Comparison of ENCODE assay signal across 12 cellular contexts in the genomic region with DNA sequence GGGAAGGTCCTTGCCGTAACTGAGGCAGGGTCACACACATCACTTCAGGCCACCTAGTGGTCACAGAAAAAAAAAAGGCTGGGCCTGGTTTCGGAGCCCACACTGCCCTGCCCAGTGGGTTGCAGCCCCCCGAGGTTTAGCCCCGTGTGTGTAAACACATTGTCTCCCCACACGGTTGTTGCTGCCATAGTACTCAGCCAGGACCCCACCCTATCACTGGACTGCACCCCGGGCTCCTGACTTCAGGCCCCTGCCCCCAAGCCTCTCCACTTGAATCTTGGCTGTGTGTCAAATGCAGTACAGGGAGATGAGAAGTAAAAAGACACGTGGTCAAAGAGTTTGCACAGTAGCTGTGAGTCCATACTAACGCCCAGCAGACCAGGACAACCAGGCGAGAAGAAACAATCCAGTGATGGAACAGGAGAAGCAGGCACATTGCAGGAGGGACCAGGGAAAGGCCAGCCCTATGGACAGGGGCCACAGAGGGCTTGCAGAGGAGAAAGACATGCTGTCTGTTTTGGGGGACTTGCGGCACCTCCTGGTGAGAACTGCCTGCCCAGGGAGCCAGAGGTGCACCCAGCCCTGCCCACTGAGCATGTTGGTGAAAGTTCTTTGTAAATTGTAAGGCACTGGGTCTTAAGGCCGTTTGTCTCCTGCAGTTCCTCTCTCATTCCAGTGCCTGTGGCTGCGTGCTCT.
A peak's percentile ranks its signal among the peaks of the same experiment; 100 is the strongest.
DNase-seq lines count a peak whose midpoint lies in the region; ATAC-seq, FAIRE-seq and TF ChIP-seq lines count a peak whose summit lies in the region.
"Had no signal": no experiment of that assay in that cellular context is flagged by ENCODE, and none has a peak within 500 bp of the region (broad histone marks: within the 10 kb centered on the region; RNA-seq: fewer than 3 reads in every experiment).

No MANE protein-coding gene starts in this region.

- no peak for TF ChIP-seq EP300 in GM12878 (IDR thresholded peaks at IDR 0.05; ENCODE audit: borderline replicate concordance in 1 of 2, control insufficient read depth in 1 of 2, low read depth in 2 of 2, low read length in 2 of 2)
- TF ChIP-seq EP300 in HepG2 (IDR thresholded peaks at IDR 0.05; ENCODE audit: low read depth in 2 of 2, low read length in 2 of 2): no peak
- TF ChIP-seq EP300 in HepG2 (CRISPR knock-in tag; IDR thresholded peaks at IDR 0.05; ENCODE audit: borderline replicate concordance): no peak

- H3K36me3 Mint-ChIP-seq in activated naive CD8-positive, alpha-beta T cell treated with anti-CD3 and anti-CD28 coated beads, Interleukin-2, amount 50 U/mL, for 24 hours (ENCODE audit: low read depth): no peaks in the 10 kb centered on the region
- H3K36me3 Mint-ChIP-seq: stimulated activated effector memory CD8-positive, alpha-beta T cell treated with anti-CD3 and anti-CD28 coated beads, Interleukin-12 subunit alpha, Interleukin-12 subunit beta, amount 100 ng/mL, for 72 hours had no signal

- H3K36me3 ChIP-seq in GM12878 (ENCODE audit: control insufficient read depth in 2 of 2, insufficient read depth in 2 of 2, low read length in 1 of 2) (no peaks in the 10 kb centered on the region), HepG2 (replicated peaks in 1 of 2; ENCODE audit: control insufficient read depth in 1 of 2, insufficient read depth in 2 of 2, low read length in 2 of 2) (no peaks in the 10 kb centered on the region), Karpas-422 (ENCODE audit: insufficient read depth, low read length) (no peaks in the 10 kb centered on the region)

- CTCF ChIA-PET in GM12878 (lab: Yijun Ruan, JAX) (interaction anchor here (1.1 to 6.2 kb wide), 3 partner anchors 13 to 209 kb away, joined by 3 to 100 read pairs (median 3); a partner anchor contains a TSS), HepG2 (lab: Yijun Ruan, JAX; ENCODE audit: low intra/inter-chr PET ratio, low total read pairs) (no interaction called here)

- WGBS in GM12878 (ENCODE audit: insufficient coverage, insufficient replicate concordance, low lambda C conversion rate, missing lambda C conversion rate): 21% methylated on average over 12 of the region's 12 CpGs
- 10% methylated on average over 6 of the region's 12 CpGs for WGBS in HepG2 (ENCODE audit: low lambda C conversion rate)

- no peak overlapping the region for H3K4me2 ChIP-seq in GM12878 (ENCODE audit: control insufficient read depth, insufficient read depth)
- peak overlapping the region; percentile 31 for H3K4me2 ChIP-seq in HepG2 (ENCODE audit: low read depth, low read length)
- no peak overlapping the region for H3K4me2 ChIP-seq in Karpas-422 (ENCODE audit: low read depth, low read length, poor library complexity, severe bottlenecking)

- H3K9me3 ChIP-seq in GM12878 (replicated peaks; ENCODE audit: control insufficient read depth, insufficient read depth, low read length) (no peaks in the 10 kb centered on the region), HepG2 (ENCODE audit: low read length) (no peaks in the 10 kb centered on the region), Karpas-422 (ENCODE audit: low read length) (no peaks in the 10 kb centered on the region)

- TF ChIP-seq RAD21 in GM12878 (IDR thresholded peaks at IDR 0.05; ENCODE audit: insufficient read depth, low read depth, low read length): no peak
- TF ChIP-seq RAD21 in HepG2 (CRISPR knock-in tag; IDR thresholded peaks at IDR 0.05): no peak

- no peaks in the 10 kb centered on the region for H3K9me3 Mint-ChIP-seq in activated naive CD8-positive, alpha-beta T cell treated with anti-CD3 and anti-CD28 coated beads, Interleukin-2, amount 50 U/mL, for 24 hours
- H3K9me3 Mint-ChIP-seq: stimulated activated effector memory CD8-positive, alpha-beta T cell treated with anti-CD3 and anti-CD28 coated beads, Interleukin-12 subunit alpha, Interleukin-12 subunit beta, amount 100 ng/mL, for 72 hours had no signal

- no peak overlapping the region for H3K9ac ChIP-seq in GM12878 (ENCODE audit: control insufficient read depth, insufficient read depth, low read length)
- no peak overlapping the region for H3K9ac ChIP-seq in HepG2 (ENCODE audit: insufficient read depth, low read depth, low read length)
- H3K9ac ChIP-seq in Karpas-422 (ENCODE audit: low read length): no peak overlapping the region

- RAD21 ChIA-PET in GM12878 (lab: Charles Lee; ENCODE audit: unreplicated experiment): interaction anchor here (3.8 kb wide), 1 partner anchor 46 kb away, joined by 22 read pairs; no protein-coding TSS in a partner anchor

- POLR2A ChIA-PET in GM12878 (lab: Charles Lee): no interaction called here
- POLR2A ChIA-PET in HepG2 (lab: Yijun Ruan, JAX): no interaction called here

- no peak overlapping the region for H3K4me3 Mint-ChIP-seq in activated naive CD8-positive, alpha-beta T cell treated with anti-CD3 and anti-CD28 coated beads, Interleukin-2, amount 50 U/mL, for 24 hours
- H3K4me3 Mint-ChIP-seq: stimulated activated effector memory CD8-positive, alpha-beta T cell treated with anti-CD3 and anti-CD28 coated beads, Interleukin-12 subunit alpha, Interleukin-12 subunit beta, amount 100 ng/mL, for 72 hours had no signal

- H3K4me1 ChIP-seq in GM12878 (ENCODE audit: control insufficient read depth, insufficient read depth, low read length) (no peaks in the 10 kb centered on the region), HepG2 (ENCODE audit: insufficient read depth, low read length) (peaks cover 9% of the 10 kb centered on the region; the same call in 1 of the 2 replicates), Karpas-422 (ENCODE audit: low read length) (peaks cover 22% of the 10 kb centered on the region)

- H4K20me1 ChIP-seq in GM12878 (ENCODE audit: control insufficient read depth, insufficient read depth) (no peaks in the 10 kb centered on the region), HepG2 (ENCODE audit: insufficient read depth, low read length) (no peaks in the 10 kb centered on the region), Karpas-422 (ENCODE audit: insufficient read depth, low read depth, low read length) (no peaks in the 10 kb centered on the region)

- H3K4me3 ChIP-seq in AG10803 (ENCODE audit: low read length) (no peak overlapping the region), HFF-Myc (replicated peaks; ENCODE audit: low read depth, low read length) (no peak overlapping the region), GM12878 (no peak overlapping the region), HepG2 (replicated peaks in 1 of 3; ENCODE audit: insufficient read depth in 1 of 3, low read depth in 2 of 3, low read length in 3 of 3) (no peak overlapping the region), Karpas-422 (ENCODE audit: low read length) (no peak overlapping the region)

- intact Hi-C loops in GM12878 (cut with micrococcal nuclease; ENCODE audit: unreplicated experiment) (no loop called here), HepG2 (cut with micrococcal nuclease; ENCODE audit: unreplicated experiment) (no loop called here)

- no peaks in the 10 kb centered on the region for H3K9me2 ChIP-seq in Karpas-422 (replicated peaks; ENCODE audit: insufficient read depth, low read length)

- BruUV-seq in GM12878 (replicated peaks; lab: Mats Ljungman, UMichigan) (no TSS peak), HepG2 (replicated peaks; lab: Mats Ljungman, UMichigan) (no TSS peak)

- no peak for TF ChIP-seq POLR2A in GM12878 (IDR thresholded peaks at IDR 0.05; ENCODE audit: low read depth, low read length)
- TF ChIP-seq POLR2A in HepG2 (IDR thresholded peaks at IDR 0.05; ENCODE audit: insufficient read depth in 1 of 2, low read depth in 2 of 2, low read length in 2 of 2): no peak

- H3K27me3 ChIP-seq in GM12878 (replicated peaks in 1 of 2; ENCODE audit: control insufficient read depth in 2 of 2, insufficient read depth in 2 of 2, low read length in 1 of 2) (peaks cover 2 to 4% of the 10 kb centered on the region in 2 experiments; a peak in 3 of 4 replicates), HepG2 (ENCODE audit: control insufficient read depth in 1 of 2, insufficient read depth in 2 of 2, low read length in 2 of 2) (peaks cover 7 to 61% of the 10 kb centered on the region in 2 experiments; a peak in 3 of 5 replicates), Karpas-422 (ENCODE audit: low read length) (no peaks in the 10 kb centered on the region)

- ATAC-seq in GM12878 (no peak), HepG2 (peak; percentile 60), HG02642 (IDR thresholded peaks at IDR 0.05; ENCODE audit: poor library complexity, unreplicated experiment) (no peak)
- no peak for ATAC-seq in activated naive CD8-positive, alpha-beta T cell treated with anti-CD3 and anti-CD28 coated beads, Interleukin-2, amount 50 U/mL, for 24 hours
- ATAC-seq: stimulated activated effector memory CD8-positive, alpha-beta T cell treated with anti-CD3 and anti-CD28 coated beads, Interleukin-12 subunit alpha, Interleukin-12 subunit beta, amount 100 ng/mL, for 72 hours had no signal

- in situ Hi-C loops in GM12878 (cut with MboI): no loop called here
- in situ Hi-C loops in HepG2 (cut with HindIII; ENCODE audit: extremely low pct_ligation_motif_present, low pct_unique_long_range_greater_than_20kb): no loop called here

- no peak for FAIRE-seq in GM12878 (lab: Jason Lieb, UNC)
- FAIRE-seq in HepG2 (lab: Jason Lieb, UNC): no peak

- SMC1A ChIA-PET in GM12878 (lab: Charles Lee; ENCODE audit: uncharacterized antibody, unreplicated experiment): interaction anchor here (1.0 kb wide), 1 partner anchor 12 kb away, joined by 3 read pairs; no protein-coding TSS in a partner anchor

- H3K27ac ChIP-seq in GM12878 (ENCODE audit: control insufficient read depth, insufficient read depth): no peak overlapping the region
- H3K27ac ChIP-seq in HepG2 (ENCODE audit: extremely low read length, insufficient read depth, low read length): no peak overlapping the region
- no peak overlapping the region for H3K27ac ChIP-seq in Karpas-422 (ENCODE audit: low read length)

- H3K4me1 Mint-ChIP-seq in activated naive CD8-positive, alpha-beta T cell treated with anti-CD3 and anti-CD28 coated beads, Interleukin-2, amount 50 U/mL, for 24 hours: peaks cover 2% of the 10 kb centered on the region
- H3K4me1 Mint-ChIP-seq: stimulated activated effector memory CD8-positive, alpha-beta T cell treated with anti-CD3 and anti-CD28 coated beads, Interleukin-12 subunit alpha, Interleukin-12 subunit beta, amount 100 ng/mL, for 72 hours had no signal

- TF ChIP-seq CTCF in AG10803 (conservative IDR thresholded peaks at IDR 0.05; ENCODE audit: low read length) (peak; percentile 25; the same call in 1 of the 2 replicates), HFF-Myc (IDR thresholded peaks at IDR 0.05; ENCODE audit: low read depth, low read length, missing control alignments) (peak; percentile 28), GM12878 (IDR thresholded peaks at IDR 0.05 in 2 of 3, conservative IDR thresholded peaks at IDR 0.05 in 1 of 3; ENCODE audit: control insufficient read depth in 2 of 3, extremely low read depth in 1 of 3, insufficient read depth in 1 of 3, low read depth in 3 of 3, low read length in 3 of 3) (peak; percentile 12 to 27 (median 20); a peak in 2 of 6 replicates), HepG2 (CRISPR knock-in tag; IDR thresholded peaks at IDR 0.05) (peak; percentile 39)

- H3K27ac Mint-ChIP-seq in activated naive CD8-positive, alpha-beta T cell treated with anti-CD3 and anti-CD28 coated beads, Interleukin-2, amount 50 U/mL, for 24 hours: no peak overlapping the region
- H3K27ac Mint-ChIP-seq: stimulated activated effector memory CD8-positive, alpha-beta T cell treated with anti-CD3 and anti-CD28 coated beads, Interleukin-12 subunit alpha, Interleukin-12 subunit beta, amount 100 ng/mL, for 72 hours had no signal

- no peak overlapping the region for H2AFZ ChIP-seq in GM12878 (ENCODE audit: control insufficient read depth, low read depth, low read length)
- H2AFZ ChIP-seq in HepG2 (ENCODE audit: low read length): no peak overlapping the region
- no peak overlapping the region for H2AFZ ChIP-seq in Karpas-422 (ENCODE audit: low read length)

- no peak for DNase-seq in AG10803 (ENCODE audit: low read depth)
- no peak for DNase-seq in HFF-Myc (ENCODE audit: extremely low read depth, low read depth)
- no peak for DNase-seq in GM12878 (ENCODE audit: low read depth, low spot score)
- DNase-seq in HepG2 (ENCODE audit: low spot score): no peak
- no peak for DNase-seq in stimulated activated CD4-positive, alpha-beta T cell treated with anti-CD3 and anti-CD28 coated beads, Interleukin-12 subunit alpha, Interleukin-12 subunit beta, amount 100 ng/mL, for 4 hours
- no peak for DNase-seq in activated naive CD8-positive, alpha-beta T cell treated with anti-CD3 and anti-CD28 coated beads, Interleukin-2, amount 50 U/mL, for 24 hours
- no peak for DNase-seq in Karpas-422
- DNase-seq: GF-D8, NCI-H2171 treated with DMSO at 0.1 percent for 48 hours, nucleus accumbens had no signal

- H3K79me2 ChIP-seq in GM12878 (ENCODE audit: control insufficient read depth, insufficient read depth, low read length): no peaks in the 10 kb centered on the region
- H3K79me2 ChIP-seq in HepG2 (ENCODE audit: insufficient read depth, low read length): no peaks in the 10 kb centered on the region
- no peaks in the 10 kb centered on the region for H3K79me2 ChIP-seq in Karpas-422 (ENCODE audit: low read length)

- no peaks in the 10 kb centered on the region for H3K27me3 Mint-ChIP-seq in activated naive CD8-positive, alpha-beta T cell treated with anti-CD3 and anti-CD28 coated beads, Interleukin-2, amount 50 U/mL, for 24 hours
